Comparison of ENCODE assay signal across 1 cellular context in the genomic region with DNA sequence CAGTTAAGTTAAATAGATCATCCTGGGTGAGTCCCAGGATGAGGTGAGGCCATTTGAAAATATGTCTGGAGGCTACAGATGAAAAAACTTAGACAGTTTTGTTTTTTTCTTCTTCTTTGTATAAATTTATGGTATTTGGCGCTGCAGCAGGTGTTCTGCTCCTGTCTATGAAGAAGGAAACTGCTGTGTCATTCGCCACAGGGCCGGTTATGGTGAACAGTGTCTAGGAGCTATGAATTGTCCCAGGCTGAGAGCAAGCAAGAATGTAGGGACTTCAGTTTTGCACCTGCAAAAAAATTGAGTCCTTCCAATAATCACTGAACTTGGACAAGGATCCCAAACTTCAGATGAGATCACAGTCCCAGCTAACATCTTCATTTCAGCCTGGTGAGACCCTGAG.
TF ChIP-seq lines count a peak whose summit lies in the region.

No MANE protein-coding gene starts in this region.

TF ChIP-seq in H1, 55 proteins besides CTCF, POLR2A, EP300 and RAD21:
- TF ChIP-seq E2F6 (IDR thresholded peaks at IDR 0.05): no peak
- no peak for TF ChIP-seq NANOG (IDR thresholded peaks at IDR 0.05; ENCODE audit: insufficient read depth, low read depth, low read length, poor library complexity, severe bottlenecking)
- TF ChIP-seq, protein P1, sequence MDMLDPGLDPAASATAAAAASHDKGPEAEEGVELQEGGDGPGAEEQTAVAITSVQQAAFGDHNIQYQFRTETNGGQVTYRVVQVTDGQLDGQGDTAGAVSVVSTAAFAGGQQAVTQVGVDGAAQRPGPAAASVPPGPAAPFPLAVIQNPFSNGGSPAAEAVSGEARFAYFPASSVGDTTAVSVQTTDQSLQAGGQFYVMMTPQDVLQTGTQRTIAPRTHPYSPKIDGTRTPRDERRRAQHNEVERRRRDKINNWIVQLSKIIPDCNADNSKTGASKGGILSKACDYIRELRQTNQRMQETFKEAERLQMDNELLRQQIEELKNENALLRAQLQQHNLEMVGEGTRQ (IDR thresholded peaks at IDR 0.05; ENCODE audit: low read length): no peak
- no peak for TF ChIP-seq TEAD4 (IDR thresholded peaks at IDR 0.05; ENCODE audit: low read depth, low read length)
- TF ChIP-seq, protein P2, sequence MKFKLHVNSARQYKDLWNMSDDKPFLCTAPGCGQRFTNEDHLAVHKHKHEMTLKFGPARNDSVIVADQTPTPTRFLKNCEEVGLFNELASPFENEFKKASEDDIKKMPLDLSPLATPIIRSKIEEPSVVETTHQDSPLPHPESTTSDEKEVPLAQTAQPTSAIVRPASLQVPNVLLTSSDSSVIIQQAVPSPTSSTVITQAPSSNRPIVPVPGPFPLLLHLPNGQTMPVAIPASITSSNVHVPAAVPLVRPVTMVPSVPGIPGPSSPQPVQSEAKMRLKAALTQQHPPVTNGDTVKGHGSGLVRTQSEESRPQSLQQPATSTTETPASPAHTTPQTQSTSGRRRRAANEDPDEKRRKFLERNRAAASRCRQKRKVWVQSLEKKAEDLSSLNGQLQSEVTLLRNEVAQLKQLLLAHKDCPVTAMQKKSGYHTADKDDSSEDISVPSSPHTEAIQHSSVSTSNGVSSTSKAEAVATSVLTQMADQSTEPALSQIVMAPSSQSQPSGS (IDR thresholded peaks at IDR 0.05; ENCODE audit: low read length): no peak
